ENCODE assay signal across 1 cellular context in genomic region chr15:79923068-79923514, GRCh38.
TF ChIP-seq lines count a peak whose summit lies in the region.

No MANE protein-coding gene starts in this region.

TF ChIP-seq in HepG2, 621 proteins besides CTCF, POLR2A, EP300 and RAD21 (continued from another document):
- TF ChIP-seq ZNF142 (CRISPR knock-in tag; IDR thresholded peaks at IDR 0.05) (no peak), GLI4 (CRISPR knock-in tag; IDR thresholded peaks at IDR 0.05; ENCODE audit: borderline replicate concordance) (peak; percentile 73; the same call in 1 of the 2 replicates)
TF ChIP-seq in HepG2: peak in this region for 44.
